In the genomic region with DNA sequence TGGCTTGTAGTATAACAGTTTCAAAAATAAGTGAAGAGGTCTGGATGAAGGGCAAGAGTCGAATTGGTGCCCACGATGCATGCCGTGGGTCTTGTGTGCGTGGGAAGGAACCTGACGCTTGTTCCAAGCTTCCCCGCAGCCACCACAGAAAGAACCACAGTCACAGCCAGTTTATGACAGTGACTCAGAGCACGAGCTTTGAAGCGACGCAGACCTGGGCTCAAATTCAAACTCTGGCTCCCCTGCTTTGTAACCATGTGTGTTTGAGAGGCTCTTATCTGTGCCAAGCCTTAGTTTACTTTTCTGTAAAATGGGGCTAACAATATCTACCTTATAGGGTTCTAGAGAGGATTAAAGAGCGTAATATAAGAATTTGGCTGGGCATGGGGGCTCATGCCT, we compare ENCODE assay signal across 1 cellular context.
TF ChIP-seq lines count a peak whose summit lies in the region.

No MANE protein-coding gene starts in this region.

TF ChIP-seq in K562, 482 proteins besides CTCF, POLR2A, EP300 and RAD21 (continued from another document):
- 0 out of 6 replicates have a peak, but pooled peaks of 1 of the 3 experiments have one; percentile 19 for TF ChIP-seq ZBTB11 (CRISPR knock-in tag; IDR thresholded peaks at IDR 0.05)
- TF ChIP-seq FOSL1 (tag; conservative IDR thresholded peaks at IDR 0.05) = peak; percentile 65
- TF ChIP-seq BCOR (IDR thresholded peaks at IDR 0.05) = peak; percentile 57; the same call in 1 of the 2 replicates
- peak; percentile 71 for TF ChIP-seq RBM25 (IDR thresholded peaks at IDR 0.05; ENCODE audit: low read depth, low read length, severe bottlenecking)
- peak; percentile 82 for TF ChIP-seq ZBTB1 (CRISPR knock-in tag; IDR thresholded peaks at IDR 0.05; ENCODE audit: borderline replicate concordance, low read depth)
- no peak for TF ChIP-seq GATAD2B (IDR thresholded peaks at IDR 0.05; ENCODE audit: borderline replicate concordance)
